ENCODE assay signal across 1 cellular context in genomic region chr5:155290937-155291336, GRCh38.
TF ChIP-seq lines count a peak whose summit lies in the region.

No MANE protein-coding gene starts in this region.

TF ChIP-seq in SK-N-SH, 30 proteins besides CTCF, POLR2A, EP300 and RAD21 (continued from another document):
- TF ChIP-seq YY1 (IDR thresholded peaks at IDR 0.05; ENCODE audit: low read depth): no peak
- TF ChIP-seq TEAD4 (IDR thresholded peaks at IDR 0.05; ENCODE audit: borderline replicate concordance, insufficient read depth): no peak
- TF ChIP-seq GATA2 (CRISPR knock-in tag; IDR thresholded peaks at IDR 0.05): peak; percentile 57
